13 cellular contexts compared by ENCODE assay signal in genomic region chr2:42110287-42110973, GRCh38. TPM values are rescaled to one million over a fixed set of nuclear protein-coding genes. Genes with fewer than 3 reads are reported as not detected.
DNase-seq lines count a peak whose midpoint lies in the region; TF ChIP-seq lines count a peak whose summit lies in the region.
"Had no signal": no experiment of that assay in that cellular context is flagged by ENCODE, and none has a peak within 500 bp of the region (broad histone marks: within the 10 kb centered on the region; RNA-seq: fewer than 3 reads in every experiment).

No MANE protein-coding gene starts in this region.

- H3K27me3 ChIP-seq in spleen (replicated peaks in 1 of 7) = no peaks in the 10 kb centered on the region
- H3K27me3 ChIP-seq: ascending aorta had no signal

- peaks cover 45 to 97% (median 67%) of the 10 kb centered on the region in 6 donors for H3K4me1 ChIP-seq in spleen

- H3K4me3 ChIP-seq in spleen = no peak overlapping the region
- H3K4me3 ChIP-seq: ascending aorta, thoracic aorta had no signal

- TF ChIP-seq CTCF in spleen (IDR thresholded peaks at IDR 0.05 in 8 of 11, conservative IDR thresholded peaks at IDR 0.05 in 3 of 11) = no peak

- WGBS in spleen, 5 donors = 66 to 91% (median 82%) methylated on average over 9 of the region's 9 CpGs

- peak overlapping the region in 5 of 8 donors; percentile 1 to 97 (median 35) for H3K27ac ChIP-seq in spleen
- H3K27ac ChIP-seq: ascending aorta, thoracic aorta had no signal

- DNase-seq in ELF-1 (ENCODE audit: low read depth, low spot score) (peak; percentile 91), astrocyte of the hippocampus (ENCODE audit: low read depth, low spot score) (peak; percentile 85), islet precursor cell (peak; percentile 92), spleen (no peak), NCI-H128 (lab: John Stamatoyannopoulos, UW; ENCODE audit: unreplicated experiment) (no peak), NCI-H1694 (lab: John Stamatoyannopoulos, UW) (no peak), HPDE6-E6E7 (ENCODE audit: extremely low spot score) (no peak)
- DNase-seq: activated CD4-positive, alpha-beta memory T cell treated with anti-CD3 and anti-CD28 coated beads, Interleukin-2, amount 10 ng/mL, durations not matched to agents 7 days and 5 days; CD8-positive, alpha-beta memory T cell; NCI-H1092; NCI-H2227 treated with DMSO at 0.1 percent for 48 hours had no signal

- no peak for TF ChIP-seq POLR2A in spleen (IDR thresholded peaks at IDR 0.05)

- H3K9me3 ChIP-seq in spleen = no peaks in the 10 kb centered on the region
- H3K9me3 ChIP-seq: ascending aorta, thoracic aorta had no signal

- no peaks in the 10 kb centered on the region for H3K36me3 ChIP-seq in spleen
- H3K36me3 ChIP-seq: ascending aorta, thoracic aorta had no signal

- intact Hi-C loops in spleen (cut with DNase I; ENCODE audit: low total_unique reads) = no loop called here

RNA-seq across cellular contexts. Expression of gene EML4, which starts 58.7 kb away (rescaled TPM):
- 100 to 1,000 TPM in 4 of 7 donors, 10 to 100 TPM in 3; 75.2 to 176 (median 103) TPM for total RNA-seq in spleen
- 10 to 100 TPM; 25.4 to 42.0 (median 32.0) TPM for polyA plus RNA-seq in spleen

Comparison
In these comparisons a context has a peak if more than half of its experiments do, and no peak if none do; other contexts are left out.
1. DNase-seq: peak in ELF-1 (single experiment), astrocyte of the hippocampus (single experiment) and islet precursor cell (single experiment); none in spleen (single experiment), NCI-H128 (single experiment), NCI-H1694 (single experiment) and HPDE6-E6E7 (single experiment).